ENCODE assay signal across 8 cellular contexts in the genomic region with DNA sequence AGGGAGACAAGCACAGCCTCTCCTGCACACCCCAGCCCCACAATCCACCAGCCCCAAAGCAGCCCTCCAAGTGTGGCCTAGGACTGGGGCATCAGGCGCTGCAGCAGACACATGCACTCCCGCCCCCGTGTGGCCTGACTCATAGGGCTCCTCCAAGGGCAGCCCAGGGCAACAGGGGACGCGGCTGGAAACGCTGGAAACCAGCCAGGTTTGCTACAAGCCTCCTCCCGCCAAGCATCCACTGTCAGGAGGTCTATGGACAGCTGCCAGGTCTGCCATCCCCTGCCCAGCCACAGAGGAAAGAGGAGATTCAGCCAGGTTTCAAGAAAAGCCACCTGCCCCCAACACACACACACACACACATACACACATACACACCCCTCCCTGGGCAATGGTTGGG. TPM values are rescaled to one million over a fixed set of nuclear protein-coding genes. Genes with fewer than 3 reads are reported as not detected.
DNase-seq lines count a peak whose midpoint lies in the region; ATAC-seq, FAIRE-seq and TF ChIP-seq lines count a peak whose summit lies in the region.

No MANE protein-coding gene starts in this region.

- peak in 1 of 2 experiments; percentile 37; a peak in 2 of 5 replicates for TF ChIP-seq RAD21 in A549 (conservative IDR thresholded peaks at IDR 0.05 in 1 of 2, IDR thresholded peaks at IDR 0.05 in 1 of 2)

- peaks cover 88% of the 10 kb centered on the region for H4K20me1 ChIP-seq in neural progenitor cell (ENCODE audit: low read depth)

- CTCF ChIA-PET in A549 (lab: Yijun Ruan, JAX): interaction anchor here (1.5 to 33.9 kb wide), 5 partner anchors 25 to 156 kb away, joined by 3 to 948 read pairs (median 190); partner anchors contain the start of gene SRCIN1

- peaks cover 51% of the 10 kb centered on the region for H3K4me1 Mint-ChIP-seq in neural progenitor cell

- H2AFZ ChIP-seq in neural progenitor cell (replicated peaks): no peak overlapping the region

- peaks cover 43% of the 10 kb centered on the region for H3K27me3 Mint-ChIP-seq in neural progenitor cell (ENCODE audit: insufficient read depth, low read depth)

- FAIRE-seq in A549 (lab: Jason Lieb, UNC): no peak

- TF ChIP-seq EP300 in A549 (IDR thresholded peaks at IDR 0.05): no peak

- H3K4me2 ChIP-seq in A549 (peak overlapping the region; percentile 17; the same call in 1 of the 3 replicates), neural progenitor cell (no peak overlapping the region)

- H3K27me3 ChIP-seq in brain microvascular endothelial cell (replicated peaks) (peaks cover 54% of the 10 kb centered on the region), neural progenitor cell (peaks cover 62% of the 10 kb centered on the region)

- H3K9ac ChIP-seq in neural progenitor cell: no peak overlapping the region

- no peak overlapping the region for H3K4me3 ChIP-seq in A549
- no peak overlapping the region for H3K4me3 ChIP-seq in brain microvascular endothelial cell (ENCODE audit: low read depth, low read length)
- H3K4me3 ChIP-seq in neural progenitor cell: no peak overlapping the region

- H3K27ac Mint-ChIP-seq in neural progenitor cell: no peak overlapping the region

- DNase-seq in A549 (ENCODE audit: low read depth in 1 of 2, low spot score in 1 of 2) (peak; percentile 68 to 80), NCI-H345 treated with DMSO at 0.1 percent for 48 hours (lab: John Stamatoyannopoulos, UW; ENCODE audit: unreplicated experiment) (peak; percentile 68), brain microvascular endothelial cell (peak; percentile 14), neural progenitor cell (ENCODE audit: low spot score) (peak; percentile 67), NOMO-1 treated with DMSO at 0.1 percent for 48 hours (lab: John Stamatoyannopoulos, UW; ENCODE audit: unreplicated experiment) (no peak)

- no peaks in the 10 kb centered on the region for H3K9me3 ChIP-seq in A549
- no peaks in the 10 kb centered on the region for H3K9me3 ChIP-seq in neural progenitor cell (ENCODE audit: low read depth)

- H3K4me3 Mint-ChIP-seq in neural progenitor cell: peak overlapping the region; percentile 50

- H3K4me1 ChIP-seq in A549 (peaks cover 18% of the 10 kb centered on the region), neural progenitor cell (peaks cover 49% of the 10 kb centered on the region)

- no peaks in the 10 kb centered on the region for H3K36me3 Mint-ChIP-seq in neural progenitor cell

- H3F3A ChIP-seq in neural progenitor cell (ENCODE audit: low read depth): peaks cover 37% of the 10 kb centered on the region

- ATAC-seq in A549 (peak in 1 of 2 experiments; percentile 68; a peak in 3 of 6 replicates), HG03342 (IDR thresholded peaks at IDR 0.05; ENCODE audit: unreplicated experiment) (no peak), HG03139 (IDR thresholded peaks at IDR 0.05; ENCODE audit: unreplicated experiment) (no peak)

- H3K27ac ChIP-seq in A549 (peak overlapping the region in 1 of 2 experiments; percentile 22; a peak in 1 of 6 replicates), brain microvascular endothelial cell (no peak overlapping the region), neural progenitor cell (no peak overlapping the region)

- 4% methylated on average over 7 of the region's 7 CpGs for WGBS in A549 (ENCODE audit: missing lambda C conversion rate)

- H3K36me3 ChIP-seq in brain microvascular endothelial cell (replicated peaks) (no peaks in the 10 kb centered on the region), neural progenitor cell (no peaks in the 10 kb centered on the region)

- TF ChIP-seq CTCF in A549 (IDR thresholded peaks at IDR 0.05) (peak; percentile 30), GM12872 (IDR thresholded peaks at IDR 0.05; ENCODE audit: insufficient read depth, low read depth, low read length) (peak; percentile 29; the same call in 1 of the 3 replicates), brain microvascular endothelial cell (IDR thresholded peaks at IDR 0.05; ENCODE audit: low read depth, low read length, missing control alignments) (peak; percentile 39), neural progenitor cell (IDR thresholded peaks at IDR 0.05) (peak; percentile 50)

- POLR2A ChIA-PET in A549 (lab: Yijun Ruan, JAX): no interaction called here

- in situ Hi-C loops in brain microvascular endothelial cell (cut with HindIII; ENCODE audit: low pct_ligation_motif_present, low sequenced_read_pairs): no loop called here

- H3K9me3 Mint-ChIP-seq in neural progenitor cell: no peaks in the 10 kb centered on the region

- no peaks in the 10 kb centered on the region for H3K79me2 ChIP-seq in neural progenitor cell (ENCODE audit: low read depth)

- TF ChIP-seq POLR2A in A549 (IDR thresholded peaks at IDR 0.05; ENCODE audit: low read length): no peak

TF ChIP-seq in A549, 52 proteins besides CTCF, POLR2A, EP300 and RAD21:
- TF ChIP-seq SMC3 (IDR thresholded peaks at IDR 0.05) (peak; percentile 37; the same call in 2 of the 3 replicates), CEBPB (IDR thresholded peaks at IDR 0.05) (no peak), FOSL2 (IDR thresholded peaks at IDR 0.05) (no peak), FOSL2 (CRISPR knock-in tag; IDR thresholded peaks at IDR 0.05) (peak; percentile 57)

RNA-seq across cellular contexts. Expression of gene SRCIN1, which starts 25.8 kb away (rescaled TPM):
- 1.3 and 1.4 TPM in 2 replicates for polyA plus RNA-seq in A549 (2011; rRNA removed)
- polyA plus RNA-seq in A549 (2012; cell fraction: cytosol; rRNA removed): 1.9 and 2.0 TPM in 2 replicates
- polyA plus RNA-seq in A549 (2012; cell fraction: nucleus; rRNA removed): 8.0 and 16.8 TPM in 2 replicates
- polyA plus RNA-seq in A549 (2017; fragmentation: RNase III; extraction: RNeasy Plus Mini Kit Qiagen cat#74134 plus additional on column Dnase treatment): 2.1 to 3.4 TPM (median 2.6 TPM) in 3 replicates
- polyA minus RNA-seq in A549 (2011; rRNA and poly(A)+ RNA removed): 1.2 and 2.1 TPM in 2 replicates
- total RNA-seq in neural progenitor cell (ENCODE audit: low replicate concordance): 3.8 and 15.6 TPM in 2 replicates
